1 cellular context compared by ENCODE assay signal in the genomic region with DNA sequence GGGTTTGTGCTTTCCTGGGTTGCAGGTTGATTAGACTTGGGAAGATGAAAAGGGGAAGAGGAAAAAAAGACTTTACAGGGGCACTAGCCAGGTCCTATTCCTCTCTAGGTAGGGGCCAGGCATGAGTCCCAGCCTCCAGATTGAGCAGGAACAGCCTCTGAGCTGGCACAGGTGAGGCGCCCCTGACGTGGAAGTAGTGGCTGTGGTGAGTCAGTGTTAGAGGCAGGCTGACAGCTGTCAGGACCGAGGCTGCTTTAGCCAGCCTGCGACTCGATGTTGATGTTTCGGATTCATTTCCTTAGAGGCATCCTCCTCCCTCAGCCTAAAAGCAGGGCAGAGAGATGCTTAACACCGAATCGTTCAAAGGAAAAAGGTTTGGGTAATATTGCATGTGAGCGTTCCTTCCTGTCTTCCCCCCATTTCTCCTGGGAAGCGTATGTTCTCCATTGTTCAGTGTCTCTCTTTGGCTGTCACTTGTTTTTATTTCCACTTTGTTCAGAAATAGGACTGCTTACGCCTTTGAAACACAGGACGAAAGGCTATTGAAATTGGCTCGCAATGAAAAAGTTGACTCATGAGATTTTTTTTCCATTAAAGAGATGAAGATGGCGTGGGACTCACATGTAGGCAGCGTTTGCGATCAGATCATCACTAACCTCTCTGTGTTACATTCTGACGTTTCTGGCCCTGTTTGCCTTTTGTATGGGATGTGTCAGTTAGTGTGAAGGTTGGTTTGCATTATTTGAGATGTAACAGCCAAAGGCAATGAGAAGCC.
TF ChIP-seq lines count a peak whose summit lies in the region.

No MANE protein-coding gene starts in this region.

TF ChIP-seq in HepG2, 621 proteins besides CTCF, POLR2A, EP300 and RAD21:
- TF ChIP-seq, protein P1, sequence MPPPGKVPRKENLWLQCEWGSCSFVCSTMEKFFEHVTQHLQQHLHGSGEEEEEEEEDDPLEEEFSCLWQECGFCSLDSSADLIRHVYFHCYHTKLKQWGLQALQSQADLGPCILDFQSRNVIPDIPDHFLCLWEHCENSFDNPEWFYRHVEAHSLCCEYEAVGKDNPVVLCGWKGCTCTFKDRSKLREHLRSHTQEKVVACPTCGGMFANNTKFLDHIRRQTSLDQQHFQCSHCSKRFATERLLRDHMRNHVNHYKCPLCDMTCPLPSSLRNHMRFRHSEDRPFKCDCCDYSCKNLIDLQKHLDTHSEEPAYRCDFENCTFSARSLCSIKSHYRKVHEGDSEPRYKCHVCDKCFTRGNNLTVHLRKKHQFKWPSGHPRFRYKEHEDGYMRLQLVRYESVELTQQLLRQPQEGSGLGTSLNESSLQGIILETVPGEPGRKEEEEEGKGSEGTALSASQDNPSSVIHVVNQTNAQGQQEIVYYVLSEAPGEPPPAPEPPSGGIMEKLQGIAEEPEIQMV (CRISPR knock-in tag; IDR thresholded peaks at IDR 0.05; ENCODE audit: low read depth) = no peak
- peak; percentile 59 for TF ChIP-seq SAP130 (CRISPR knock-in tag; IDR thresholded peaks at IDR 0.05; ENCODE audit: low read depth)
- TF ChIP-seq, protein P2, sequence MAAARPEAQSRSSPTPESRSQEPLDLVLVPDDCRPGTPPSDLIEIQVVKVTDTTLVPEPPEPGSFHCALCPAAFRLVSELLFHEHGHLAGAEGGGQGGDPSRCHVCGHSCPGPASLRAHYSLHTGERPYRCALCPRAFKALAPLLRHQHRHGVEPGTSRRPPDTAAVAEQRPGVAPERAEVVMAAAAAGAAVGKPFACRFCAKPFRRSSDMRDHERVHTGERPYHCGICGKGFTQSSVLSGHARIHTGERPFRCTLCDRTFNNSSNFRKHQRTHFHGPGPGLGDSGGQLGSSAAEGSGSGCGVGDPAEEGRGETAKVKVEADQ (CRISPR knock-in tag; IDR thresholded peaks at IDR 0.05; ENCODE audit: borderline replicate concordance) = no peak
- TF ChIP-seq TCF12 (IDR thresholded peaks at IDR 0.05) = no peak
- 0 out of 2 replicates have a peak, but pooled peaks have one; percentile 4 for TF ChIP-seq TCF12 (CRISPR knock-in tag; IDR thresholded peaks at IDR 0.05)
- 0 out of 2 replicates have a peak, but pooled peaks have one; percentile 14 for TF ChIP-seq KDM2A (CRISPR knock-in tag; IDR thresholded peaks at IDR 0.05; ENCODE audit: borderline replicate concordance, low read depth)
- TF ChIP-seq LCORL (IDR thresholded peaks at IDR 0.05) = no peak
- TF ChIP-seq LCORL (CRISPR knock-in tag; IDR thresholded peaks at IDR 0.05) = 0 out of 2 replicates have a peak, but pooled peaks have one; percentile 35
- TF ChIP-seq, protein P3, sequence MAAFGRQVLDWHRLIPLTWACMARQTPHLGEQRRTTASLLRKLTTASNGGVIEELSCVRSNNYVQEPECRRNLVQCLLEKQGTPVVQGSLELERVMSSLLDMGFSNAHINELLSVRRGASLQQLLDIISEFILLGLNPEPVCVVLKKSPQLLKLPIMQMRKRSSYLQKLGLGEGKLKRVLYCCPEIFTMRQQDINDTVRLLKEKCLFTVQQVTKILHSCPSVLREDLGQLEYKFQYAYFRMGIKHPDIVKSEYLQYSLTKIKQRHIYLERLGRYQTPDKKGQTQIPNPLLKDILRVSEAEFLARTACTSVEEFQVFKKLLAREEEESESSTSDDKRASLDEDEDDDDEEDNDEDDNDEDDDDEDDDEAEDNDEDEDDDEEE (CRISPR knock-in tag; IDR thresholded peaks at IDR 0.05) = peak; percentile 74; the same call in 1 of the 2 replicates
- TF ChIP-seq MXI1 (IDR thresholded peaks at IDR 0.05; ENCODE audit: borderline replicate concordance, low read depth, low read length) = 0 out of 3 replicates have a peak, but pooled peaks have one; percentile 31
- TF ChIP-seq FOSL2 (CRISPR knock-in tag; IDR thresholded peaks at IDR 0.05) = peak; percentile 67
- 0 out of 2 replicates have a peak, but pooled peaks have one; percentile 8 for TF ChIP-seq ELF1 (CRISPR knock-in tag; IDR thresholded peaks at IDR 0.05)
